In genomic region chr15:31517711-31518110, GRCh38 we compare ENCODE assay signal across 23 cellular contexts.
"Had no signal": no experiment of that assay in that cellular context is flagged by ENCODE, and none has a peak within 500 bp of the region (broad histone marks: within the 10 kb centered on the region; RNA-seq: fewer than 3 reads in every experiment).

No MANE protein-coding gene starts in this region.

- H3K4me3 Mint-ChIP-seq: dendritic cell treated with granulocyte-macrophage colony-stimulating factor and Interleukin-4, amounts not matched to agents 40 ng/mL and 50 ng/mL, for 4 days; endodermal cell; naive thymus-derived CD8-positive, alpha-beta T cell; stimulated activated effector memory CD8-positive, alpha-beta T cell treated with anti-CD3 and anti-CD28 coated beads, Interleukin-12 subunit alpha, Interleukin-12 subunit beta, amount 100 ng/mL, for 72 hours had no signal

- H3K27me3 Mint-ChIP-seq: progenitor cell of endocrine pancreas had no signal

- H3K27ac Mint-ChIP-seq: dendritic cell treated with granulocyte-macrophage colony-stimulating factor and Interleukin-4, amounts not matched to agents 40 ng/mL and 50 ng/mL, for 4 days; endodermal cell; naive thymus-derived CD8-positive, alpha-beta T cell; progenitor cell of endocrine pancreas; stimulated activated effector memory CD8-positive, alpha-beta T cell treated with anti-CD3 and anti-CD28 coated beads, Interleukin-12 subunit alpha, Interleukin-12 subunit beta, amount 100 ng/mL, for 72 hours had no signal

- H3K9me3 Mint-ChIP-seq: dendritic cell treated with granulocyte-macrophage colony-stimulating factor and Interleukin-4, amounts not matched to agents 40 ng/mL and 50 ng/mL, for 4 days; endodermal cell; naive thymus-derived CD8-positive, alpha-beta T cell; stimulated activated effector memory CD8-positive, alpha-beta T cell treated with anti-CD3 and anti-CD28 coated beads, Interleukin-12 subunit alpha, Interleukin-12 subunit beta, amount 100 ng/mL, for 72 hours had no signal

- DNase-seq: colonic mucosa; effector CD8-positive, alpha-beta T cell; endodermal cell; foreskin fibroblast; heart left ventricle; left cardiac atrium; left lung; mammary epithelial cell; mesendoderm; midbrain; naive thymus-derived CD8-positive, alpha-beta T cell; occipital lobe; pancreas; sigmoid colon; stimulated activated CD4-positive, alpha-beta T cell treated with anti-CD3 and anti-CD28 coated beads, Interleukin-2, amount 100 ng/mL, for 24 hours; stimulated activated CD4-positive, alpha-beta T cell treated with anti-CD3 and anti-CD28 coated beads, Interleukin-4, amount 100 ng/mL, for 24 hours; stimulated activated naive CD4-positive, alpha-beta T cell treated with Interleukin-2 at 50 U/mL for 16 hours; stomach; thyroid gland; trophoblast cell had no signal

- H3K36me3 Mint-ChIP-seq: naive thymus-derived CD8-positive, alpha-beta T cell; stimulated activated effector memory CD8-positive, alpha-beta T cell treated with anti-CD3 and anti-CD28 coated beads, Interleukin-12 subunit alpha, Interleukin-12 subunit beta, amount 100 ng/mL, for 72 hours had no signal

- H3K4me1 Mint-ChIP-seq: endodermal cell had no signal
